In genomic region chr1:21830792-21831453, GRCh38 we compare ENCODE assay signal across 22 cellular contexts. TPM values are rescaled to one million over a fixed set of nuclear protein-coding genes. Genes with fewer than 3 reads are reported as not detected.
"Had no signal": no experiment of that assay in that cellular context is flagged by ENCODE, and none has a peak within 500 bp of the region (broad histone marks: within the 10 kb centered on the region; RNA-seq: fewer than 3 reads in every experiment).

No MANE protein-coding gene starts in this region.

- H3K36me3 ChIP-seq: neutrophil, uterus had no signal

- H3K27ac ChIP-seq: coronary artery, neutrophil, suprapubic skin, thyroid gland, upper lobe of left lung, uterus had no signal

- H3K4me3 ChIP-seq: coronary artery, suprapubic skin, thyroid gland, upper lobe of left lung, uterus had no signal

- H3K9me3 ChIP-seq: neutrophil, thyroid gland had no signal

- FAIRE-seq: small intestine had no signal

- H3K27me3 ChIP-seq: neutrophil, suprapubic skin, thyroid gland, upper lobe of left lung, uterus had no signal

- H3K4me1 ChIP-seq: suprapubic skin, thyroid gland, upper lobe of left lung, uterus had no signal

- DNase-seq: effector CD4-positive, alpha-beta T cell; endodermal cell; foreskin melanocyte; head of caudate nucleus; hippocampal formation; kidney glomerular epithelial cell; mesendoderm; naive B cell; nephron progenitor cell; small intestine; stimulated activated CD4-positive, alpha-beta T cell treated with anti-CD3 and anti-CD28 coated beads, Interleukin-12 subunit alpha, Interleukin-12 subunit beta, amount 100 ng/mL, for 4 hours; stimulated activated naive CD4-positive, alpha-beta T cell; thyroid gland had no signal

RNA-seq across cellular contexts. Expression of gene LDLRAD2, which starts 18.9 kb away (rescaled TPM):
- total RNA-seq: dermis microvascular lymphatic vessel endothelial cell, lung microvascular endothelial cell, osteocyte, pulmonary artery endothelial cell had no signal
